11 cellular contexts compared by ENCODE assay signal in genomic region chr15:74497584-74497983, GRCh38. TPM values are rescaled to one million over a fixed set of nuclear protein-coding genes. Genes with fewer than 3 reads are reported as not detected.
DNase-seq lines count a peak whose midpoint lies in the region; TF ChIP-seq lines count a peak whose summit lies in the region.
"Had no signal": no experiment of that assay in that cellular context is flagged by ENCODE, and none has a peak within 500 bp of the region (broad histone marks: within the 10 kb centered on the region; RNA-seq: fewer than 3 reads in every experiment).

No MANE protein-coding gene starts in this region.

- H3K9me3 Mint-ChIP-seq in mesothelial cell of epicardium = no peaks in the 10 kb centered on the region

- TF ChIP-seq CTCF in GM20000 (IDR thresholded peaks at IDR 0.05; ENCODE audit: extremely low read depth, missing control alignments) (no peak), lower leg skin (IDR thresholded peaks at IDR 0.05) (no peak), mesothelial cell of epicardium (IDR thresholded peaks at IDR 0.05; ENCODE audit: unreplicated experiment) (no peak)

- intact Hi-C loops in lower leg skin (cut with DNase I; ENCODE audit: low total_unique reads) = loop anchor here (10.0 kb wide), 1 partner anchor 123 kb away; no protein-coding TSS in a partner anchor

- H3K4me3 ChIP-seq in lower leg skin (ENCODE audit: low read depth, poor library complexity, severe bottlenecking) = no peak overlapping the region

- 65 to 66% methylated on average over 2 of the region's 2 CpGs for WGBS in lower leg skin, 2 donors

- H3K36me3 Mint-ChIP-seq in mesothelial cell of epicardium = no peaks in the 10 kb centered on the region

- no peak overlapping the region for H3K4me3 Mint-ChIP-seq in mesothelial cell of epicardium
- H3K4me3 Mint-ChIP-seq: activated CD8-positive, alpha-beta memory T cell treated with anti-CD3 and anti-CD28 coated beads, Interleukin-2, amount 10 ng/mL, durations not matched to agents 7 days and 5 days; B cell had no signal

- no peaks in the 10 kb centered on the region for H3K27me3 Mint-ChIP-seq in mesothelial cell of epicardium (ENCODE audit: low read depth)
- H3K27me3 Mint-ChIP-seq: activated CD8-positive, alpha-beta memory T cell treated with anti-CD3 and anti-CD28 coated beads, Interleukin-2, amount 10 ng/mL, durations not matched to agents 7 days and 5 days; B cell had no signal

- no peak for TF ChIP-seq POLR2A in lower leg skin (IDR thresholded peaks at IDR 0.05)

- no peaks in the 10 kb centered on the region for H3K4me1 Mint-ChIP-seq in mesothelial cell of epicardium
- H3K4me1 Mint-ChIP-seq: B cell had no signal

- H3K27ac ChIP-seq in epithelial cell of prostate = peak overlapping the region; percentile 53

- DNase-seq in DMS 273 treated with DMSO at 0.1 percent for 48 hours (lab: John Stamatoyannopoulos, UW) (peak; percentile 70), NCI-H128 (lab: John Stamatoyannopoulos, UW; ENCODE audit: unreplicated experiment) (peak; percentile 40), NCI-H524 treated with DMSO at 0.1 percent for 48 hours (lab: John Stamatoyannopoulos, UW) (peak; percentile 94), epithelial cell of prostate (ENCODE audit: low read depth, low spot score) (peak; percentile 69), GM20000 (ENCODE audit: low spot score) (no peak), lower leg skin (ENCODE audit: low spot score in 2 of 2) (no peak), mesothelial cell of epicardium (ENCODE audit: low spot score in 2 of 2, unreplicated experiment in 2 of 2) (no peak)
- no peak for DNase-seq in activated CD4-positive, alpha-beta T cell treated with anti-CD3 and anti-CD28 coated beads for 1 hour
- DNase-seq: activated CD8-positive, alpha-beta memory T cell treated with anti-CD3 and anti-CD28 coated beads, Interleukin-2, amount 10 ng/mL, durations not matched to agents 7 days and 5 days; substantia nigra had no signal

- H3K27ac Mint-ChIP-seq in mesothelial cell of epicardium = no peak overlapping the region
- H3K27ac Mint-ChIP-seq: activated CD8-positive, alpha-beta memory T cell treated with anti-CD3 and anti-CD28 coated beads, Interleukin-2, amount 10 ng/mL, durations not matched to agents 7 days and 5 days; B cell had no signal

RNA-seq across cellular contexts. Expression of gene UBL7, which starts 36.6 kb away (rescaled TPM):
- total RNA-seq in lower leg skin (100 to 1,000 TPM in 1 of 4 donors, 10 to 100 TPM in 3; 54.4 to 113 (median 82.3) TPM), mesothelial cell of epicardium (43.2 to 49.6 TPM (median 47.1 TPM) in 3 replicates)

RNA-seq across cellular contexts. Expression of gene ARID3B, which starts 43.4 kb away (rescaled TPM):
- total RNA-seq in lower leg skin (1 to 10 TPM; 4.9 to 6.3 (median 6.1) TPM), mesothelial cell of epicardium (18.0 to 22.1 TPM (median 19.6 TPM) in 3 replicates)

Comparison
In these comparisons a context has a peak if more than half of its experiments do, and no peak if none do; other contexts are left out.
1. DNase-seq: peak in DMS 273 treated with DMSO at 0.1 percent for 48 hours (single experiment), NCI-H128 (single experiment), NCI-H524 treated with DMSO at 0.1 percent for 48 hours (single experiment) and epithelial cell of prostate (single experiment); none in GM20000 (single experiment), lower leg skin (0 of 2), mesothelial cell of epicardium (0 of 2) and activated CD4-positive, alpha-beta T cell treated with anti-CD3 and anti-CD28 coated beads for 1 hour (single experiment).